Comparison of ENCODE assay signal across 19 cellular contexts in the genomic region with DNA sequence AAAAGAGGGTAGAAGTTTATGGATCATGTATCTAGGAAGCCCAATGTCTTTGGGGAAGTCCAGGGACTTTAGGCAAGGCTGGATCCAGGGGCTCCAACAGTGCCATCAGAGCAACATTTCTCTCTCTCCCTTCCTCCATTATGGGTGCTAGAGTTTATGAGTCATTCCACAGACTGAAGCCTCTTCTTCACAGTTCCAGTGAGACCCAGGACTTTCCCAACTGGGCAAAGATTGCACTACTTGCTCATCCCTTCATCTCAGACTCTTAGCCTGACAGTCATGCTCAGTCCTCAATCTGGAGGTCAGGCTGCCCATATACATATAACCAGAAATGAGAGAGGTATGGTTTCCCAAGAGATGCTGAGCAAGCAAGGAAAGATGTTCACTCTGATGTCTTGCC.
DNase-seq lines count a peak whose midpoint lies in the region; ATAC-seq and TF ChIP-seq lines count a peak whose summit lies in the region.
"Had no signal": no experiment of that assay in that cellular context is flagged by ENCODE, and none has a peak within 500 bp of the region (broad histone marks: within the 10 kb centered on the region; RNA-seq: fewer than 3 reads in every experiment).

No MANE protein-coding gene starts in this region.

- TF ChIP-seq RAD21 in IMR-90 (IDR thresholded peaks at IDR 0.05; ENCODE audit: low read length), result no peak

- H3K27me3 ChIP-seq in IMR-90 (ENCODE audit: control insufficient read depth, insufficient read depth, low read length) (no peaks in the 10 kb centered on the region; the same call in 1 of the 2 replicates), foreskin keratinocyte (no peaks in the 10 kb centered on the region)
- H3K27me3 ChIP-seq: BLaER1 treated with 17β-estradiol and CSF1 and Interleukin-3, amounts not matched to agents 10 nM and 100 nM had no signal

- H3K14ac ChIP-seq in IMR-90 (replicated peaks; ENCODE audit: low read depth, low read length), result no peak overlapping the region

- peaks cover 3% of the 10 kb centered on the region for H3K9me1 ChIP-seq in IMR-90 (ENCODE audit: insufficient read depth, low read length)

- no peak overlapping the region for H3K18ac ChIP-seq in IMR-90 (ENCODE audit: low read depth, low read length)

- H3K27ac Mint-ChIP-seq in activated T-helper 2 cell treated with anti-CD3 and anti-CD28 coated beads, Interferon-gamma antibody, Interleukin-2, Interleukin-4, amounts not matched to agents 10 μg/mL and 5 μg/mL and 100 μg/mL, durations not matched to agents 14 hours and 24 hours and 36 hours, result no peak overlapping the region
- H3K27ac Mint-ChIP-seq: CD8-positive, alpha-beta memory T cell had no signal

- intact Hi-C loops in IMR-90 (cut with micrococcal nuclease), result loop anchor here (2.0 kb wide), 1 partner anchor 49 kb away; no protein-coding TSS in a partner anchor
- intact Hi-C loops in activated T-helper 2 cell treated with anti-CD3 and anti-CD28 coated beads, Interferon-gamma antibody, Interleukin-2, Interleukin-4, amounts not matched to agents 10 μg/mL and 5 μg/mL and 100 μg/mL, durations not matched to agents 14 hours and 24 hours and 36 hours (cut with micrococcal nuclease), result no loop called here

- H3K4me1 Mint-ChIP-seq in activated T-helper 2 cell treated with anti-CD3 and anti-CD28 coated beads, Interferon-gamma antibody, Interleukin-2, Interleukin-4, amounts not matched to agents 10 μg/mL and 5 μg/mL and 100 μg/mL, durations not matched to agents 14 hours and 24 hours and 36 hours (ENCODE audit: low read depth), result no peaks in the 10 kb centered on the region
- H3K4me1 Mint-ChIP-seq: CD8-positive, alpha-beta memory T cell had no signal

- H2BK5ac ChIP-seq in IMR-90 (ENCODE audit: low read depth, low read length, poor library complexity, severe bottlenecking), result no peak overlapping the region

- H3K79me1 ChIP-seq in IMR-90 (ENCODE audit: low read depth in 1 of 2, low read length in 2 of 2), result no peaks in the 10 kb centered on the region

- no TSS peak for BruUV-seq in IMR-90 (replicated peaks; lab: Mats Ljungman, UMichigan)

- H4K91ac ChIP-seq in IMR-90 (ENCODE audit: insufficient read depth, low read depth, low read length), result no peak overlapping the region

- peaks cover 17% of the 10 kb centered on the region for H3K27me3 Mint-ChIP-seq in activated T-helper 2 cell treated with anti-CD3 and anti-CD28 coated beads, Interferon-gamma antibody, Interleukin-2, Interleukin-4, amounts not matched to agents 10 μg/mL and 5 μg/mL and 100 μg/mL, durations not matched to agents 14 hours and 24 hours and 36 hours (ENCODE audit: low read depth)

- CTCF ChIA-PET in IMR-90 (lab: Yijun Ruan, JAX), result interaction anchor here (0.6 kb wide), 1 partner anchor 19 kb away, joined by 4 read pairs; no protein-coding TSS in a partner anchor

- no peak overlapping the region for H3K56ac ChIP-seq in IMR-90 (ENCODE audit: extremely low read depth, insufficient read depth, low read length)

- DNase-seq in DMS53 treated with DMSO at 0.1 percent for 48 hours (lab: John Stamatoyannopoulos, UW; ENCODE audit: unreplicated experiment) (peak; percentile 15), IMR-90 (peak; percentile 15), foreskin keratinocyte (no peak), NCI-H2107 treated with DMSO at 0.1 percent for 48 hours (lab: John Stamatoyannopoulos, UW; ENCODE audit: unreplicated experiment) (no peak), cortex of kidney (lab: John Stamatoyannopoulos, UW) (no peak), RPMI8226 (no peak)
- no peak for DNase-seq in activated T-helper 2 cell treated with anti-CD3 and anti-CD28 coated beads, Interferon-gamma antibody, Interleukin-2, Interleukin-4, amounts not matched to agents 10 μg/mL and 5 μg/mL and 100 μg/mL, durations not matched to agents 14 hours and 24 hours and 36 hours (ENCODE audit: low spot score)
- DNase-seq: CD8-positive, alpha-beta memory T cell; DND-41; GM23248; HCEC 1CT; Karpas-422; NCI-H187 treated with DMSO at 0.1 percent for 48 hours; NCI-H446; OCI-M1 had no signal

- H3K36me3 Mint-ChIP-seq in activated T-helper 2 cell treated with anti-CD3 and anti-CD28 coated beads, Interferon-gamma antibody, Interleukin-2, Interleukin-4, amounts not matched to agents 10 μg/mL and 5 μg/mL and 100 μg/mL, durations not matched to agents 14 hours and 24 hours and 36 hours (ENCODE audit: low read depth), result no peaks in the 10 kb centered on the region

- ATAC-seq in GM19463 (IDR thresholded peaks at IDR 0.05; ENCODE audit: unreplicated experiment) (peak; percentile 66), IMR-90 (ENCODE audit: low read depth) (no peak), foreskin keratinocyte (peak; percentile 44)
- ATAC-seq: A549 had no signal

- no peak overlapping the region for H2AFZ ChIP-seq in IMR-90 (replicated peaks; ENCODE audit: low read length, poor library complexity)
- H2AFZ ChIP-seq: GM23248 had no signal

- H2AK9ac ChIP-seq in IMR-90 (replicated peaks; ENCODE audit: low read depth, low read length, poor library complexity), result no peak overlapping the region

- in situ Hi-C loops in IMR-90 (cut with MboI; ENCODE audit: low sequenced_read_pairs), result no loop called here

- H2BK120ac ChIP-seq in IMR-90 (ENCODE audit: low read depth, low read length), result no peak overlapping the region

- no peak overlapping the region for H3K4me3 Mint-ChIP-seq in activated T-helper 2 cell treated with anti-CD3 and anti-CD28 coated beads, Interferon-gamma antibody, Interleukin-2, Interleukin-4, amounts not matched to agents 10 μg/mL and 5 μg/mL and 100 μg/mL, durations not matched to agents 14 hours and 24 hours and 36 hours (ENCODE audit: low read depth)
- H3K4me3 Mint-ChIP-seq: CD8-positive, alpha-beta memory T cell had no signal

- dilution Hi-C loops in IMR-90 (cut with HindIII; ENCODE audit: low sequenced_read_pairs, unreplicated experiment), result no loop called here

- no peaks in the 10 kb centered on the region for H3K9me3 ChIP-seq in IMR-90 (ENCODE audit: control insufficient read depth, insufficient read depth, low read length)
- H3K9me3 ChIP-seq: A549 had no signal

- H2AK5ac ChIP-seq in IMR-90 (ENCODE audit: low read depth, low read length), result no peak overlapping the region

- H3K4me1 ChIP-seq in IMR-90 (ENCODE audit: control insufficient read depth, insufficient read depth, low read length) (0 out of 2 replicates have a peak, but pooled peaks cover 2% of the 10 kb centered on the region), foreskin keratinocyte (peaks cover 11% of the 10 kb centered on the region)

- peaks cover 5% of the 10 kb centered on the region for H3K9me3 Mint-ChIP-seq in activated T-helper 2 cell treated with anti-CD3 and anti-CD28 coated beads, Interferon-gamma antibody, Interleukin-2, Interleukin-4, amounts not matched to agents 10 μg/mL and 5 μg/mL and 100 μg/mL, durations not matched to agents 14 hours and 24 hours and 36 hours

- no peak overlapping the region for H2BK20ac ChIP-seq in IMR-90 (ENCODE audit: low read depth, low read length)

- POLR2A ChIA-PET in IMR-90 (lab: Charles Lee; ENCODE audit: unreplicated experiment), result no interaction called here

- no peak overlapping the region for H3K23ac ChIP-seq in IMR-90 (ENCODE audit: low read depth, low read length)

- no peak overlapping the region for H2BK15ac ChIP-seq in IMR-90 (ENCODE audit: low read depth, low read length)

- H3K27ac ChIP-seq in IMR-90 (ENCODE audit: insufficient read depth, low read length) (no peak overlapping the region), foreskin keratinocyte (no peak overlapping the region)
- H3K27ac ChIP-seq: A549; BLaER1 treated with 17β-estradiol and CSF1 and Interleukin-3, amounts not matched to agents 10 nM and 100 nM; GM23248; RWPE1 had no signal

- H3K4ac ChIP-seq in IMR-90 (ENCODE audit: low read depth, low read length), result no peak overlapping the region

- no peaks in the 10 kb centered on the region for H3K36me3 ChIP-seq in IMR-90 (ENCODE audit: control insufficient read depth, insufficient read depth, low read length)
- H3K36me3 ChIP-seq: BLaER1 treated with 17β-estradiol and CSF1 and Interleukin-3, amounts not matched to agents 10 nM and 100 nM had no signal

- H4K8ac ChIP-seq in IMR-90 (ENCODE audit: low read depth in 2 of 2, low read length in 2 of 2), result no peak overlapping the region

- H3K4me3 ChIP-seq in IMR-90 (ENCODE audit: insufficient read depth, low read depth, low read length), result no peak overlapping the region
- H3K4me3 ChIP-seq: A549; BLaER1 treated with 17β-estradiol and CSF1 and Interleukin-3, amounts not matched to agents 10 nM and 100 nM; GM23248 had no signal

- H3K4me2 ChIP-seq in IMR-90 (ENCODE audit: low read depth, low read length), result no peak overlapping the region
- H3K4me2 ChIP-seq: A549 had no signal

- TF ChIP-seq POLR2A in IMR-90 (IDR thresholded peaks at IDR 0.05; ENCODE audit: low read depth, low read length), result no peak

- no peaks in the 10 kb centered on the region for H4K20me1 ChIP-seq in IMR-90 (ENCODE audit: insufficient read depth, low read length)
- H4K20me1 ChIP-seq: BLaER1 treated with 17β-estradiol and CSF1 and Interleukin-3, amounts not matched to agents 10 nM and 100 nM had no signal

- TF ChIP-seq CTCF in IMR-90 (conservative IDR thresholded peaks at IDR 0.05; ENCODE audit: low read depth, low read length) (no peak), foreskin keratinocyte (conservative IDR thresholded peaks at IDR 0.05) (no peak)

- no peak overlapping the region for H3K9ac ChIP-seq in IMR-90 (ENCODE audit: low read depth, low read length)
- H3K9ac ChIP-seq: BLaER1 treated with 17β-estradiol and CSF1 and Interleukin-3, amounts not matched to agents 10 nM and 100 nM; GM23248 had no signal

- H4K5ac ChIP-seq in IMR-90 (ENCODE audit: low read depth, low read length), result no peak overlapping the region

TF ChIP-seq in IMR-90, 13 proteins besides CTCF, POLR2A, EP300 and RAD21 (continues in another document):
- TF ChIP-seq CHD1 (IDR thresholded peaks at IDR 0.05; ENCODE audit: low read depth, low read length) (no peak), FOS (IDR thresholded peaks at IDR 0.05; ENCODE audit: low read depth, low read length) (no peak), MAZ (IDR thresholded peaks at IDR 0.05; ENCODE audit: borderline replicate concordance, low read depth, low read length) (no peak), MXI1 (IDR thresholded peaks at IDR 0.05; ENCODE audit: borderline replicate concordance, low read depth, low read length) (no peak)
- TF ChIP-seq, protein P1, sequence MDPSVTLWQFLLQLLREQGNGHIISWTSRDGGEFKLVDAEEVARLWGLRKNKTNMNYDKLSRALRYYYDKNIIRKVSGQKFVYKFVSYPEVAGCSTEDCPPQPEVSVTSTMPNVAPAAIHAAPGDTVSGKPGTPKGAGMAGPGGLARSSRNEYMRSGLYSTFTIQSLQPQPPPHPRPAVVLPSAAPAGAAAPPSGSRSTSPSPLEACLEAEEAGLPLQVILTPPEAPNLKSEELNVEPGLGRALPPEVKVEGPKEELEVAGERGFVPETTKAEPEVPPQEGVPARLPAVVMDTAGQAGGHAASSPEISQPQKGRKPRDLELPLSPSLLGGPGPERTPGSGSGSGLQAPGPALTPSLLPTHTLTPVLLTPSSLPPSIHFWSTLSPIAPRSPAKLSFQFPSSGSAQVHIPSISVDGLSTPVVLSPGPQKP (IDR thresholded peaks at IDR 0.05; ENCODE audit: borderline replicate concordance, low read depth, low read length), result no peak

Comparison
In these comparisons a context has a peak if more than half of its experiments do, and no peak if none do; other contexts are left out.
1. DNase-seq: peak in DMS53 treated with DMSO at 0.1 percent for 48 hours (single experiment) and IMR-90 (single experiment); none in foreskin keratinocyte (0 of 2), NCI-H2107 treated with DMSO at 0.1 percent for 48 hours (single experiment), cortex of kidney (single experiment), RPMI8226 (single experiment) and activated T-helper 2 cell treated with anti-CD3 and anti-CD28 coated beads, Interferon-gamma antibody, Interleukin-2, Interleukin-4, amounts not matched to agents 10 μg/mL and 5 μg/mL and 100 μg/mL, durations not matched to agents 14 hours and 24 hours and 36 hours (single experiment).